8 cellular contexts compared by ENCODE assay signal in the genomic region with DNA sequence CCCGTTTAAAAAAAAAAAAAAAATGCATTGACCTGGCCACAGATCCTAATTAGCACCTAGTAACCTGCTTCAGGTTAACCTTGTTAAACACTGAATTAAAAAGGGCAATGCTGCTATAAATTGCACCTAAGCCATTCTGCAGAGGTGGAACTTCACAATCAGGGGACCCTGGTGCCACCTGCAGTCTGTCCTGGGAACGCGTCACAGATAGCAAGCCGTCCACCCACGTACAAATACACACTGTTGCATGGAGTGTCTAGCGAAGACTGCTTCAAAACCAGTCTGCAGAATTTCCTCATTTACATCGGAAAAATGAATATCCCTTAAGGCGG.
DNase-seq lines count a peak whose midpoint lies in the region; ATAC-seq and TF ChIP-seq lines count a peak whose summit lies in the region.

No MANE protein-coding gene starts in this region.

- no peak overlapping the region for H3K18ac ChIP-seq in H9 (ENCODE audit: insufficient read length, low read depth, low read length)
- no peak overlapping the region for H3K18ac ChIP-seq in neuronal stem cell (ENCODE audit: low read length)

- no peak overlapping the region for H3K56ac ChIP-seq in H9 (ENCODE audit: insufficient read length, low read depth, low read length)

- peak overlapping the region; percentile 78 to 93 for H3K4me3 Mint-ChIP-seq in activated T-cell treated with anti-CD3 and anti-CD28 coated beads, Interleukin-2, amount 50 U/mL, for 72 hours
- H3K4me3 Mint-ChIP-seq in H9 (peak overlapping the region; percentile 74 to 88), WTC11 (peak overlapping the region; percentile 87)

- no peaks in the 10 kb centered on the region for H4K20me1 ChIP-seq in H9 (ENCODE audit: control insufficient read depth, insufficient read depth, insufficient read length)

- POLR2A ChIA-PET in WTC11 (lab: Charles Lee) = no interaction called here

- H4K5ac ChIP-seq in H9 (ENCODE audit: insufficient read length, low read depth, low read length) = no peak overlapping the region

- H2BK120ac ChIP-seq in H9 (ENCODE audit: low read depth, low read length, poor library complexity, severe bottlenecking) (no peak overlapping the region), neuronal stem cell (ENCODE audit: low read depth, low read length) (no peak overlapping the region)

- H2BK5ac ChIP-seq in H9 (ENCODE audit: insufficient read length, low read length) (no peak overlapping the region), neuronal stem cell (ENCODE audit: low read length) (no peak overlapping the region)

- H3K27ac ChIP-seq in H9 (ENCODE audit: insufficient read length, low read depth, low read length) (no peak overlapping the region), neuronal stem cell (replicated peaks; ENCODE audit: low read length) (no peak overlapping the region)

- H4K8ac ChIP-seq in H9 (replicated peaks; ENCODE audit: insufficient read length, low read depth, low read length) (no peak overlapping the region), neuronal stem cell (ENCODE audit: low read depth, low read length) (no peak overlapping the region)

- H2AFZ ChIP-seq in H9 (ENCODE audit: low read length) (no peak overlapping the region), neuronal stem cell (ENCODE audit: low read length) (peak overlapping the region; percentile 64)

- H2BK15ac ChIP-seq in H9 (ENCODE audit: low read depth, low read length) (no peak overlapping the region), neuronal stem cell (ENCODE audit: low read length) (no peak overlapping the region)

- H3T11ph ChIP-seq in H9 (ENCODE audit: low read length) = no peak overlapping the region

- peak overlapping the region; percentile 35 for H3K27ac Mint-ChIP-seq in activated T-cell treated with anti-CD3 and anti-CD28 coated beads, Interleukin-2, amount 50 U/mL, for 72 hours
- H3K27ac Mint-ChIP-seq in H9 = no peak overlapping the region
- no peak overlapping the region for H3K27ac Mint-ChIP-seq in WTC11

- no peak overlapping the region for H3K9ac ChIP-seq in H9 (ENCODE audit: extremely low read depth, insufficient read length, low read length)
- H3K9ac ChIP-seq in neuronal stem cell (ENCODE audit: low read depth, low read length, poor library complexity) = no peak overlapping the region

- H3K4me1 ChIP-seq in H9 (ENCODE audit: insufficient read depth, low read length) (peaks cover 7% of the 10 kb centered on the region; the same call in 1 of the 2 replicates), neuronal stem cell (ENCODE audit: control insufficient read depth in 2 of 2, insufficient read depth in 1 of 2, low read depth in 1 of 2, low read length in 2 of 2) (peaks cover 31 to 33% of the 10 kb centered on the region in 2 donors)

- no peaks in the 10 kb centered on the region for H3K36me3 ChIP-seq in neuronal stem cell (replicated peaks in 1 of 2; ENCODE audit: control insufficient read depth in 2 of 2, insufficient read depth in 2 of 2, low read length in 2 of 2)

- H3K9me3 ChIP-seq in H9 (ENCODE audit: control insufficient read depth, low read depth, low read length) (no peaks in the 10 kb centered on the region), neuronal stem cell (replicated peaks in 1 of 2; ENCODE audit: control insufficient read depth in 2 of 2, insufficient read depth in 1 of 2, low read depth in 1 of 2, low read length in 2 of 2) (peaks cover 0 to 5% of the 10 kb centered on the region in 2 donors)

- peak; percentile 35 to 41 for DNase-seq in activated T-cell treated with anti-CD3 and anti-CD28 coated beads, Interleukin-2, amount 50 U/mL, for 72 hours
- DNase-seq in activated T-cell treated with anti-CD3 and anti-CD28 coated beads, Interleukin-2, amount 50 U/mL, for 1 hour = no peak
- DNase-seq in H9 (no peak), LNCaP clone FGC (ENCODE audit: low read depth) (peak; percentile 31), WTC11 (ENCODE audit: low spot score) (no peak), fibroblast of pulmonary artery (ENCODE audit: low read depth) (no peak), neuronal stem cell (ENCODE audit: low spot score) (no peak)
- no peak for DNase-seq in effector CD8-positive, alpha-beta T cell (lab: John Stamatoyannopoulos, UW)

- peaks cover 11% of the 10 kb centered on the region for H3K4me1 Mint-ChIP-seq in activated T-cell treated with anti-CD3 and anti-CD28 coated beads, Interleukin-2, amount 50 U/mL, for 72 hours (ENCODE audit: low read depth)
- H3K4me1 Mint-ChIP-seq in H9 = peaks cover 47 to 51% of the 10 kb centered on the region in 2 experiments
- H3K4me1 Mint-ChIP-seq in WTC11 = peaks cover 46% of the 10 kb centered on the region

- H3K4ac ChIP-seq in H9 (ENCODE audit: low read depth, low read length) = no peak overlapping the region
- no peak overlapping the region for H3K4ac ChIP-seq in neuronal stem cell (ENCODE audit: low read length)

- H3K23ac ChIP-seq in H9 (ENCODE audit: insufficient read length, low read depth, low read length) = no peak overlapping the region
- no peak overlapping the region for H3K23ac ChIP-seq in neuronal stem cell (ENCODE audit: low read depth, low read length, poor library complexity)

- WGBS in H9 (ENCODE audit: extremely low coverage, insufficient read length, low lambda C conversion rate) = no CpG with 5 or more reads among the region's 8 CpGs
- WGBS in neuronal stem cell (ENCODE audit: extremely low coverage in 2 of 2, insufficient read length in 2 of 2, insufficient replicate concordance in 1 of 2), 2 donors = no CpG with 5 or more reads among the region's 8 CpGs

- peak; percentile 38; the same call in 2 of the 3 replicates for TF ChIP-seq CTCF in H9 (conservative IDR thresholded peaks at IDR 0.05)
- peak; percentile 65 for TF ChIP-seq CTCF in LNCaP clone FGC (IDR thresholded peaks at IDR 0.05; ENCODE audit: control insufficient read depth, extremely low read depth, insufficient read depth)
- no peak for TF ChIP-seq CTCF in WTC11 (IDR thresholded peaks at IDR 0.05)
- peak; percentile 15 for TF ChIP-seq CTCF in fibroblast of pulmonary artery (IDR thresholded peaks at IDR 0.05; ENCODE audit: low read length, missing control alignments)

- H4K91ac ChIP-seq in H9 (ENCODE audit: insufficient read length, low read depth, low read length) (no peak overlapping the region), neuronal stem cell (ENCODE audit: low read depth, low read length, poor library complexity) (no peak overlapping the region)

- H3K36me3 Mint-ChIP-seq in activated T-cell treated with anti-CD3 and anti-CD28 coated beads, Interleukin-2, amount 50 U/mL, for 72 hours (ENCODE audit: insufficient read depth in 2 of 2) = no peaks in the 10 kb centered on the region
- H3K36me3 Mint-ChIP-seq in H9 (ENCODE audit: insufficient read depth in 1 of 3, low read depth in 3 of 3) = no peaks in the 10 kb centered on the region
- no peaks in the 10 kb centered on the region for H3K36me3 Mint-ChIP-seq in WTC11

- peak overlapping the region; percentile 65 for H3K4me2 ChIP-seq in H9 (ENCODE audit: insufficient read depth, insufficient read length, low read length)
- peak overlapping the region; percentile 93 for H3K4me2 ChIP-seq in neuronal stem cell (ENCODE audit: insufficient read depth, low read length, poor library complexity, severe bottlenecking)

- peak; percentile 48 to 57 for ATAC-seq in activated T-cell treated with anti-CD3 and anti-CD28 coated beads, Interleukin-2, amount 50 U/mL, for 72 hours (replicated peaks in 1 of 2)
- peak; percentile 2; the same call in 1 of the 2 replicates for ATAC-seq in WTC11

- H3K14ac ChIP-seq in H9 (ENCODE audit: insufficient read depth, low read length) = no peak overlapping the region
- no peak overlapping the region for H3K14ac ChIP-seq in neuronal stem cell (ENCODE audit: low read length)

- H3K79me1 ChIP-seq in H9 (ENCODE audit: insufficient read depth, low read depth, low read length, poor library complexity, severe bottlenecking) (no peaks in the 10 kb centered on the region), neuronal stem cell (ENCODE audit: low read depth, low read length) (no peaks in the 10 kb centered on the region)

- peaks cover 55% of the 10 kb centered on the region for H3K27me3 Mint-ChIP-seq in activated T-cell treated with anti-CD3 and anti-CD28 coated beads, Interleukin-2, amount 50 U/mL, for 72 hours (ENCODE audit: low read depth)
- peaks cover 32% of the 10 kb centered on the region for H3K27me3 Mint-ChIP-seq in H9 (ENCODE audit: low read depth)
- peaks cover 33% of the 10 kb centered on the region for H3K27me3 Mint-ChIP-seq in WTC11 (ENCODE audit: low read depth)

- H3K4me3 ChIP-seq in LNCaP clone FGC (ENCODE audit: low read depth, low read length) = peak overlapping the region; percentile 65
- peak overlapping the region; percentile 61 for H3K4me3 ChIP-seq in fibroblast of pulmonary artery (replicated peaks; ENCODE audit: low read depth, low read length)
- H3K4me3 ChIP-seq in neuronal stem cell (ENCODE audit: low read length in 2 of 2) = peak overlapping the region in 1 of 2 donors; percentile 82

- CTCF ChIA-PET in WTC11 (lab: Charles Lee) = no interaction called here

- H3K79me2 ChIP-seq in H9 (ENCODE audit: insufficient read depth, low read length) = no peaks in the 10 kb centered on the region

- H2BK12ac ChIP-seq in H9 (ENCODE audit: insufficient read length, low read depth, low read length) = no peak overlapping the region
- no peak overlapping the region for H2BK12ac ChIP-seq in neuronal stem cell (ENCODE audit: low read length)

- peaks cover 11% of the 10 kb centered on the region for H3K23me2 ChIP-seq in H9 (ENCODE audit: insufficient read length, low read depth, low read length, poor library complexity, severe bottlenecking)

- H2BK20ac ChIP-seq in H9 (ENCODE audit: low read depth, low read length, poor library complexity, severe bottlenecking) = no peak overlapping the region

- H3K27me3 ChIP-seq in H9 (ENCODE audit: insufficient read depth, low read length) = no peaks in the 10 kb centered on the region; the same call in 1 of the 2 replicates
- H3K27me3 ChIP-seq in neuronal stem cell (ENCODE audit: control insufficient read depth in 3 of 3, insufficient read depth in 3 of 3, low read depth in 1 of 3, low read length in 3 of 3) = no peaks in the 10 kb centered on the region

- no peaks in the 10 kb centered on the region for H3K9me3 Mint-ChIP-seq in activated T-cell treated with anti-CD3 and anti-CD28 coated beads, Interleukin-2, amount 50 U/mL, for 72 hours
- H3K9me3 Mint-ChIP-seq in H9 (no peaks in the 10 kb centered on the region), WTC11 (0 out of 2 replicates have a peak, but pooled peaks cover 2% of the 10 kb centered on the region)

- H2AK5ac ChIP-seq in H9 (ENCODE audit: insufficient read length, low read length) (no peak overlapping the region), neuronal stem cell (ENCODE audit: low read depth, low read length) (no peak overlapping the region)

TF ChIP-seq in WTC11, 78 proteins besides CTCF, POLR2A, EP300 and RAD21 (continues in another document):
- no peak for TF ChIP-seq ZNF317 (CRISPR knock-in tag; IDR thresholded peaks at IDR 0.05; ENCODE audit: borderline replicate concordance, low read depth)

Comparison
In these comparisons a context has a peak if more than half of its experiments do, and no peak if none do; other contexts are left out.
1. DNase-seq: peak in activated T-cell treated with anti-CD3 and anti-CD28 coated beads, Interleukin-2, amount 50 U/mL, for 72 hours (2 of 2) and LNCaP clone FGC (single experiment); none in activated T-cell treated with anti-CD3 and anti-CD28 coated beads, Interleukin-2, amount 50 U/mL, for 1 hour (single experiment), H9 (single experiment), WTC11 (single experiment), fibroblast of pulmonary artery (single experiment), neuronal stem cell (single experiment) and effector CD8-positive, alpha-beta T cell (single experiment).
2. Peak in every context shown above with its lines, with median percentiles within 50 percentile points of each other: H3K4me3 Mint-ChIP-seq.